In genomic region chr4:94451051-94451404, GRCh38 we compare ENCODE assay signal across 8 cellular contexts. TPM values are rescaled to one million over a fixed set of nuclear protein-coding genes. Genes with fewer than 3 reads are reported as not detected.
A peak's percentile ranks its signal among the peaks of the same experiment; 100 is the strongest.
DNase-seq lines count a peak whose midpoint lies in the region; ATAC-seq and TF ChIP-seq lines count a peak whose summit lies in the region.

No MANE protein-coding gene starts in this region.

- 4 to 20% methylated on average over 10 of the region's 10 CpGs for WGBS in sigmoid colon, 2 donors

- H3K36me3 ChIP-seq in SJCRH30 (no peaks in the 10 kb centered on the region), sigmoid colon (peaks cover 0 to 8% (median 0%) of the 10 kb centered on the region in 4 donors)

- H3K4me1 ChIP-seq in SJCRH30 (peaks cover 9% of the 10 kb centered on the region), sigmoid colon (peaks cover 0 to 29% (median 16%) of the 10 kb centered on the region in 4 donors)

- ATAC-seq in HG02870 (IDR thresholded peaks at IDR 0.05; ENCODE audit: unreplicated experiment) = no peak

- H3K27ac ChIP-seq in SJCRH30 (no peak overlapping the region), sigmoid colon (peak overlapping the region; percentile 97 to 100 (median 98))

- no peaks in the 10 kb centered on the region for H3K27me3 ChIP-seq in SJCRH30
- no peaks in the 10 kb centered on the region for H3K27me3 ChIP-seq in sigmoid colon

- TF ChIP-seq EP300 in sigmoid colon (IDR thresholded peaks at IDR 0.05) = no peak

- intact Hi-C loops in sigmoid colon (cut with DNase I) = loop anchor here (2.0 to 5.0 kb wide), 3 partner anchors 38 to 146 kb away; no protein-coding TSS in a partner anchor

- peak overlapping the region; percentile 98 for H3K4me3 ChIP-seq in GM12875 (ENCODE audit: low read depth, low read length)
- peak overlapping the region; percentile 90 for H3K4me3 ChIP-seq in SJCRH30
- peak overlapping the region; percentile 67 for H3K4me3 ChIP-seq in fibroblast of mammary gland (ENCODE audit: control insufficient read depth, low read depth, low read length)
- H3K4me3 ChIP-seq in sigmoid colon = peak overlapping the region; percentile 89 to 98 (median 90)

- DNase-seq in SJCRH30 = peak in 1 of 2 experiments; percentile 54
- peak; percentile 21 for DNase-seq in fibroblast of mammary gland (ENCODE audit: low read depth)
- DNase-seq in sigmoid colon = no peak
- no peak for DNase-seq in NCI-H82 (lab: John Stamatoyannopoulos, UW)
- no peak for DNase-seq in NCI-H2227 treated with DMSO at 0.1 percent for 48 hours (lab: John Stamatoyannopoulos, UW)
- DNase-seq in NCI-H524 treated with DMSO at 0.1 percent for 48 hours (lab: John Stamatoyannopoulos, UW) = no peak

- no peaks in the 10 kb centered on the region for H3K9me3 ChIP-seq in SJCRH30 (replicated peaks)
- H3K9me3 ChIP-seq in sigmoid colon = no peaks in the 10 kb centered on the region

- TF ChIP-seq CTCF in GM12875 (IDR thresholded peaks at IDR 0.05; ENCODE audit: borderline replicate concordance, insufficient read depth, low read depth, low read length) = no peak
- TF ChIP-seq CTCF in fibroblast of mammary gland (conservative IDR thresholded peaks at IDR 0.05; ENCODE audit: control insufficient read depth, insufficient read depth, low read depth, low read length) = no peak
- TF ChIP-seq CTCF in sigmoid colon (IDR thresholded peaks at IDR 0.05) = no peak

- TF ChIP-seq POLR2A in sigmoid colon (IDR thresholded peaks at IDR 0.05) = no peak

RNA-seq across cellular contexts. Expression of gene PDLIM5, which starts 0.7 kb away (rescaled TPM):
- total RNA-seq in SJCRH30 (2014; rRNA removed; shearing (Covaris generic)) = 31.5 and 38.9 TPM in 2 replicates
- total RNA-seq in sigmoid colon = 100 to 1,000 TPM; 167 to 221 (median 204) TPM
- polyA plus RNA-seq in sigmoid colon = 10 to 100 TPM; 31.2 to 43.0 (median 39.6) TPM
